ENCODE assay signal across 13 cellular contexts in the genomic region with DNA sequence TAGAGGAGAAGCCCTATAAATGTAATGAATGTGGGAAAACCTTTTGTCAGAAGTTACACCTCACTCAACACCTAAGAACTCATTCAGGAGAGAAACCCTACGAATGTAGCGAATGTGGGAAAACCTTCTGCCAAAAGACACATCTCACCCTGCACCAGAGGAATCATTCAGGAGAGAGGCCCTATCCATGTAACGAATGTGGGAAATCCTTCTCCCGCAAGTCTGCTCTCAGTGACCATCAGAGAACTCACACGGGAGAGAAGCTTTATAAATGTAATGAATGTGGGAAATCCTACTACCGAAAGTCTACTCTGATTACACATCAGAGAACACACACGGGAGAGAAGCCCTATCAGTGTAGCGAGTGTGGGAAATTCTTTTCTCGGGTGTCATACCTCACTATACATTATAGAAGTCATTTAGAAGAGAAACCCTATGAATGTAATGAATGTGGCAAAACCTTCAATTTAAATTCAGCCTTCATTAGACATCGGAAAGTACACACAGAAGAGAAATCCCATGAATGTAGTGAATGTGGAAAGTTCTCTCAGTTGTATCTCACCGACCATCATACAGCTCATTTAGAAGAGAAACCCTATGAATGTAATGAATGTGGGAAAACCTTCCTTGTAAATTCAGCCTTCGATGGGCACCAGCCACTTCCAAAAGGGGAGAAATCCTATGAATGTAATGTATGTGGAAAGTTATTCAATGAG. TPM values are rescaled to one million over a fixed set of nuclear protein-coding genes. Genes with fewer than 3 reads are reported as not detected.
DNase-seq lines count a peak whose midpoint lies in the region; ATAC-seq and TF ChIP-seq lines count a peak whose summit lies in the region.
"Had no signal": no experiment of that assay in that cellular context is flagged by ENCODE, and none has a peak within 500 bp of the region (broad histone marks: within the 10 kb centered on the region; RNA-seq: fewer than 3 reads in every experiment).

No MANE protein-coding gene starts in this region.

- H3K27ac Mint-ChIP-seq in activated T-cell treated with anti-CD3 and anti-CD28 coated beads, Interleukin-2, amount 50 U/mL, for 72 hours, result peak overlapping the region; percentile 82
- H3K27ac Mint-ChIP-seq: IgD-negative memory B cell; natural killer cell treated with Interleukin-12 subunit alpha and Interleukin-12 subunit beta and Interleukin-15 and Interleukin-18, amount 100 ng/mL, for 72 hours; T-helper 2 cell treated with Interferon-gamma antibody and Interleukin-4, amounts not matched to agents 5 μg/mL and 100 μg/mL, for 36 hours had no signal

- peaks cover 79% of the 10 kb centered on the region for H3K36me3 ChIP-seq in SK-N-MC (ENCODE audit: insufficient read depth, low read length)
- peaks cover 48 to 76% (median 54%) of the 10 kb centered on the region in 5 donors for H3K36me3 ChIP-seq in subcutaneous abdominal adipose tissue (ENCODE audit: control insufficient read depth in 5 of 5, insufficient read depth in 5 of 5, low read length in 5 of 5)

- no peaks in the 10 kb centered on the region for H3K27me3 Mint-ChIP-seq in activated T-cell treated with anti-CD3 and anti-CD28 coated beads, Interleukin-2, amount 50 U/mL, for 72 hours (ENCODE audit: low read depth)
- H3K27me3 Mint-ChIP-seq: IgD-negative memory B cell; natural killer cell treated with Interleukin-12 subunit alpha and Interleukin-12 subunit beta and Interleukin-15 and Interleukin-18, amount 100 ng/mL, for 72 hours had no signal

- H3K4me3 ChIP-seq in SK-N-MC (peak overlapping the region; percentile 29), fibroblast of pulmonary artery (replicated peaks; ENCODE audit: low read depth, low read length) (no peak overlapping the region), subcutaneous abdominal adipose tissue (ENCODE audit: low read depth in 1 of 5, low read length in 5 of 5) (peak overlapping the region; percentile 34 to 63 (median 51))

- peaks cover 65% of the 10 kb centered on the region for H3K9me3 ChIP-seq in SK-N-MC (ENCODE audit: low read depth, low read length)
- peaks cover 75 to 97% (median 86%) of the 10 kb centered on the region in 5 donors for H3K9me3 ChIP-seq in subcutaneous abdominal adipose tissue (ENCODE audit: control insufficient read depth in 5 of 5, low read length in 5 of 5)

- no peaks in the 10 kb centered on the region for H3K27me3 ChIP-seq in subcutaneous abdominal adipose tissue (ENCODE audit: control insufficient read depth in 5 of 5, insufficient read depth in 4 of 5, low read length in 5 of 5)
- H3K27me3 ChIP-seq: spleen had no signal

- TF ChIP-seq CTCF in fibroblast of pulmonary artery (IDR thresholded peaks at IDR 0.05; ENCODE audit: low read length, missing control alignments), result no peak

- peaks cover 56 to 85% of the 10 kb centered on the region in 2 donors for H3K36me3 Mint-ChIP-seq in activated T-cell treated with anti-CD3 and anti-CD28 coated beads, Interleukin-2, amount 50 U/mL, for 72 hours (ENCODE audit: insufficient read depth in 2 of 2)

- H3K9ac ChIP-seq in SK-N-MC (ENCODE audit: insufficient read length) (no peak overlapping the region), subcutaneous abdominal adipose tissue (ENCODE audit: low read length in 5 of 5) (peak overlapping the region in 1 of 5 donors; percentile 6)

- DNase-seq in activated T-cell treated with anti-CD3 and anti-CD28 coated beads, Interleukin-2, amount 50 U/mL, for 72 hours, result no peak
- no peak for DNase-seq in activated T-cell treated with anti-CD3 and anti-CD28 coated beads for 4 hours
- DNase-seq in SK-N-MC (ENCODE audit: low read depth, low spot score), result no peak
- DNase-seq in fibroblast of pulmonary artery (ENCODE audit: low read depth), result peak; percentile 33
- no peak for DNase-seq in medulla oblongata (ENCODE audit: extremely low spot score)
- DNase-seq in activated CD8-positive, alpha-beta memory T cell treated with anti-CD3 and anti-CD28 coated beads, Interleukin-2, amount 50 U/mL, for 48 hours, result no peak
- DNase-seq: NCI-H2081 treated with DMSO at 0.1 percent for 48 hours, spleen had no signal

- no peak overlapping the region for H3K4me3 Mint-ChIP-seq in activated T-cell treated with anti-CD3 and anti-CD28 coated beads, Interleukin-2, amount 50 U/mL, for 72 hours
- H3K4me3 Mint-ChIP-seq: natural killer cell treated with Interleukin-12 subunit alpha and Interleukin-12 subunit beta and Interleukin-15 and Interleukin-18, amount 100 ng/mL, for 72 hours; T-helper 2 cell treated with Interferon-gamma antibody and Interleukin-4, amounts not matched to agents 5 μg/mL and 100 μg/mL, for 36 hours had no signal

- no peak for ATAC-seq in activated T-cell treated with anti-CD3 and anti-CD28 coated beads, Interleukin-2, amount 50 U/mL, for 72 hours (replicated peaks in 1 of 2)
- ATAC-seq in HG03378 (IDR thresholded peaks at IDR 0.05; ENCODE audit: unreplicated experiment), result no peak
- ATAC-seq: natural killer cell treated with Interleukin-12 subunit alpha and Interleukin-12 subunit beta and Interleukin-15 and Interleukin-18, amount 100 ng/mL, for 72 hours had no signal

- H3K4me1 ChIP-seq in subcutaneous abdominal adipose tissue (ENCODE audit: control insufficient read depth in 5 of 5, insufficient read depth in 5 of 5, low read length in 5 of 5), result peaks cover 0 to 6% (median 0%) of the 10 kb centered on the region in 5 donors
- H3K4me1 ChIP-seq: spleen had no signal

- no peak overlapping the region for H3K27ac ChIP-seq in SK-N-MC
- H3K27ac ChIP-seq in subcutaneous abdominal adipose tissue (ENCODE audit: low read depth, low read length), result no peak overlapping the region
- H3K27ac ChIP-seq: spleen had no signal

- no peaks in the 10 kb centered on the region for H3K4me1 Mint-ChIP-seq in activated T-cell treated with anti-CD3 and anti-CD28 coated beads, Interleukin-2, amount 50 U/mL, for 72 hours (ENCODE audit: low read depth)
- H3K4me1 Mint-ChIP-seq: IgD-negative memory B cell had no signal

- H3K9me3 Mint-ChIP-seq in activated T-cell treated with anti-CD3 and anti-CD28 coated beads, Interleukin-2, amount 50 U/mL, for 72 hours, result peaks cover 20 to 33% of the 10 kb centered on the region in 2 donors

RNA-seq across cellular contexts. Expression of gene RBAK, which starts 18.9 kb away (rescaled TPM):
- total RNA-seq in activated T-cell treated with anti-CD3 and anti-CD28 coated beads, Interleukin-2, amount 50 U/mL, for 72 hours, result 10 to 100 TPM; 12.9 to 14.8 TPM
